1 cellular context compared by ENCODE assay signal in genomic region chr10:46052057-46052790, GRCh38.
A peak's percentile ranks its signal among the peaks of the same experiment; 100 is the strongest.
TF ChIP-seq lines count a peak whose summit lies in the region.

No MANE protein-coding gene starts in this region.

TF ChIP-seq in HepG2, 621 proteins besides CTCF, POLR2A, EP300 and RAD21 (continued from another document and continues in another):
- TF ChIP-seq, protein P1, sequence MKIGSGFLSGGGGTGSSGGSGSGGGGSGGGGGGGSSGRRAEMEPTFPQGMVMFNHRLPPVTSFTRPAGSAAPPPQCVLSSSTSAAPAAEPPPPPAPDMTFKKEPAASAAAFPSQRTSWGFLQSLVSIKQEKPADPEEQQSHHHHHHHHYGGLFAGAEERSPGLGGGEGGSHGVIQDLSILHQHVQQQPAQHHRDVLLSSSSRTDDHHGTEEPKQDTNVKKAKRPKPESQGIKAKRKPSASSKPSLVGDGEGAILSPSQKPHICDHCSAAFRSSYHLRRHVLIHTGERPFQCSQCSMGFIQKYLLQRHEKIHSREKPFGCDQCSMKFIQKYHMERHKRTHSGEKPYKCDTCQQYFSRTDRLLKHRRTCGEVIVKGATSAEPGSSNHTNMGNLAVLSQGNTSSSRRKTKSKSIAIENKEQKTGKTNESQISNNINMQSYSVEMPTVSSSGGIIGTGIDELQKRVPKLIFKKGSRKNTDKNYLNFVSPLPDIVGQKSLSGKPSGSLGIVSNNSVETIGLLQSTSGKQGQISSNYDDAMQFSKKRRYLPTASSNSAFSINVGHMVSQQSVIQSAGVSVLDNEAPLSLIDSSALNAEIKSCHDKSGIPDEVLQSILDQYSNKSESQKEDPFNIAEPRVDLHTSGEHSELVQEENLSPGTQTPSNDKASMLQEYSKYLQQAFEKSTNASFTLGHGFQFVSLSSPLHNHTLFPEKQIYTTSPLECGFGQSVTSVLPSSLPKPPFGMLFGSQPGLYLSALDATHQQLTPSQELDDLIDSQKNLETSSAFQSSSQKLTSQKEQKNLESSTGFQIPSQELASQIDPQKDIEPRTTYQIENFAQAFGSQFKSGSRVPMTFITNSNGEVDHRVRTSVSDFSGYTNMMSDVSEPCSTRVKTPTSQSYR (CRISPR knock-in tag; IDR thresholded peaks at IDR 0.05; ENCODE audit: borderline replicate concordance): peak; percentile 58; the same call in 1 of the 2 replicates
- TF ChIP-seq ZNF672 (CRISPR knock-in tag; IDR thresholded peaks at IDR 0.05) (no peak), MATR3 (CRISPR knock-in tag; IDR thresholded peaks at IDR 0.05) (no peak), DMAP1 (CRISPR knock-in tag; IDR thresholded peaks at IDR 0.05) (no peak), RFXANK (CRISPR knock-in tag; IDR thresholded peaks at IDR 0.05) (no peak; the same call in 1 of the 2 replicates), ZNF878 (CRISPR knock-in tag; IDR thresholded peaks at IDR 0.05) (peak; percentile 71; the same call in 1 of the 2 replicates), SAFB2 (CRISPR knock-in tag; IDR thresholded peaks at IDR 0.05; ENCODE audit: borderline replicate concordance, low read depth) (no peak), ZBTB1 (CRISPR knock-in tag; IDR thresholded peaks at IDR 0.05; ENCODE audit: borderline replicate concordance) (no peak), HNF4A (CRISPR knock-in tag; IDR thresholded peaks at IDR 0.05) (peak; percentile 82), ZNF160 (CRISPR knock-in tag; IDR thresholded peaks at IDR 0.05) (peak; percentile 64; the same call in 1 of the 2 replicates), ZFY (CRISPR knock-in tag; IDR thresholded peaks at IDR 0.05) (no peak), TOE1 (CRISPR knock-in tag; IDR thresholded peaks at IDR 0.05) (no peak; the same call in 1 of the 2 replicates), MAF1 (CRISPR knock-in tag; IDR thresholded peaks at IDR 0.05; ENCODE audit: borderline replicate concordance) (no peak), KDM5B (CRISPR knock-in tag; IDR thresholded peaks at IDR 0.05; ENCODE audit: borderline replicate concordance) (no peak), ZNF362 (CRISPR knock-in tag; IDR thresholded peaks at IDR 0.05; ENCODE audit: borderline replicate concordance) (peak; percentile 93), ZNF235 (CRISPR knock-in tag; IDR thresholded peaks at IDR 0.05; ENCODE audit: borderline replicate concordance) (no peak), REL (CRISPR knock-in tag; conservative IDR thresholded peaks at IDR 0.05) (no peak), BRD4 (CRISPR knock-in tag; IDR thresholded peaks at IDR 0.05) (peak; percentile 69), AGO1 (IDR thresholded peaks at IDR 0.05; ENCODE audit: low read depth, low read length, poor library complexity, severe bottlenecking) (no peak), MED1 (CRISPR knock-in tag; IDR thresholded peaks at IDR 0.05) (peak; percentile 98), ZFP62 (CRISPR knock-in tag; IDR thresholded peaks at IDR 0.05) (no peak), FOXK1 (CRISPR knock-in tag; IDR thresholded peaks at IDR 0.05; ENCODE audit: borderline replicate concordance, low read depth) (peak; percentile 63), HINFP (CRISPR knock-in tag; IDR thresholded peaks at IDR 0.05; ENCODE audit: low read depth) (0 out of 2 replicates have a peak, but pooled peaks have one; percentile 23), ZNF674 (CRISPR knock-in tag; IDR thresholded peaks at IDR 0.05; ENCODE audit: low read depth) (no peak), ZNF335 (CRISPR knock-in tag; IDR thresholded peaks at IDR 0.05) (peak; percentile 75; the same call in 1 of the 2 replicates), ZNF577 (CRISPR knock-in tag; IDR thresholded peaks at IDR 0.05; ENCODE audit: borderline replicate concordance, low read depth) (no peak), ZNF629 (CRISPR knock-in tag; conservative IDR thresholded peaks at IDR 0.05) (no peak), ZNF749 (CRISPR knock-in tag; IDR thresholded peaks at IDR 0.05; ENCODE audit: borderline replicate concordance) (no peak), ZNF772 (CRISPR knock-in tag; IDR thresholded peaks at IDR 0.05) (peak; percentile 95), ZBTB7B (CRISPR knock-in tag; IDR thresholded peaks at IDR 0.05) (peak; percentile 85), HNRNPL (IDR thresholded peaks at IDR 0.05; ENCODE audit: low read depth, low read length) (no peak), ELF4 (CRISPR knock-in tag; IDR thresholded peaks at IDR 0.05; ENCODE audit: borderline replicate concordance) (peak; percentile 86; the same call in 1 of the 2 replicates), ZNF816 (CRISPR knock-in tag; IDR thresholded peaks at IDR 0.05; ENCODE audit: borderline replicate concordance) (no peak), RNF2 (conservative IDR thresholded peaks at IDR 0.05; ENCODE audit: low read depth) (no peak), ZC3H4 (CRISPR knock-in tag; IDR thresholded peaks at IDR 0.05; ENCODE audit: borderline replicate concordance) (no peak), ZKSCAN8 (CRISPR knock-in tag; IDR thresholded peaks at IDR 0.05; ENCODE audit: borderline replicate concordance) (peak; percentile 41; the same call in 1 of the 2 replicates), IRF2 (CRISPR knock-in tag; IDR thresholded peaks at IDR 0.05) (peak; percentile 51; the same call in 1 of the 2 replicates), CAMTA2 (CRISPR knock-in tag; IDR thresholded peaks at IDR 0.05; ENCODE audit: borderline replicate concordance) (no peak), ZNF570 (CRISPR knock-in tag; IDR thresholded peaks at IDR 0.05; ENCODE audit: borderline replicate concordance) (no peak), HHEX (CRISPR knock-in tag; IDR thresholded peaks at IDR 0.05) (peak; percentile 70)
- TF ChIP-seq, protein P2, sequence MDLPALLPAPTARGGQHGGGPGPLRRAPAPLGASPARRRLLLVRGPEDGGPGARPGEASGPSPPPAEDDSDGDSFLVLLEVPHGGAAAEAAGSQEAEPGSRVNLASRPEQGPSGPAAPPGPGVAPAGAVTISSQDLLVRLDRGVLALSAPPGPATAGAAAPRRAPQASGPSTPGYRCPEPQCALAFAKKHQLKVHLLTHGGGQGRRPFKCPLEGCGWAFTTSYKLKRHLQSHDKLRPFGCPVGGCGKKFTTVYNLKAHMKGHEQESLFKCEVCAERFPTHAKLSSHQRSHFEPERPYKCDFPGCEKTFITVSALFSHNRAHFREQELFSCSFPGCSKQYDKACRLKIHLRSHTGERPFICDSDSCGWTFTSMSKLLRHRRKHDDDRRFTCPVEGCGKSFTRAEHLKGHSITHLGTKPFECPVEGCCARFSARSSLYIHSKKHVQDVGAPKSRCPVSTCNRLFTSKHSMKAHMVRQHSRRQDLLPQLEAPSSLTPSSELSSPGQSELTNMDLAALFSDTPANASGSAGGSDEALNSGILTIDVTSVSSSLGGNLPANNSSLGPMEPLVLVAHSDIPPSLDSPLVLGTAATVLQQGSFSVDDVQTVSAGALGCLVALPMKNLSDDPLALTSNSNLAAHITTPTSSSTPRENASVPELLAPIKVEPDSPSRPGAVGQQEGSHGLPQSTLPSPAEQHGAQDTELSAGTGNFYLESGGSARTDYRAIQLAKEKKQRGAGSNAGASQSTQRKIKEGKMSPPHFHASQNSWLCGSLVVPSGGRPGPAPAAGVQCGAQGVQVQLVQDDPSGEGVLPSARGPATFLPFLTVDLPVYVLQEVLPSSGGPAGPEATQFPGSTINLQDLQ (CRISPR knock-in tag; IDR thresholded peaks at IDR 0.05): no peak
- TF ChIP-seq, protein P3, sequence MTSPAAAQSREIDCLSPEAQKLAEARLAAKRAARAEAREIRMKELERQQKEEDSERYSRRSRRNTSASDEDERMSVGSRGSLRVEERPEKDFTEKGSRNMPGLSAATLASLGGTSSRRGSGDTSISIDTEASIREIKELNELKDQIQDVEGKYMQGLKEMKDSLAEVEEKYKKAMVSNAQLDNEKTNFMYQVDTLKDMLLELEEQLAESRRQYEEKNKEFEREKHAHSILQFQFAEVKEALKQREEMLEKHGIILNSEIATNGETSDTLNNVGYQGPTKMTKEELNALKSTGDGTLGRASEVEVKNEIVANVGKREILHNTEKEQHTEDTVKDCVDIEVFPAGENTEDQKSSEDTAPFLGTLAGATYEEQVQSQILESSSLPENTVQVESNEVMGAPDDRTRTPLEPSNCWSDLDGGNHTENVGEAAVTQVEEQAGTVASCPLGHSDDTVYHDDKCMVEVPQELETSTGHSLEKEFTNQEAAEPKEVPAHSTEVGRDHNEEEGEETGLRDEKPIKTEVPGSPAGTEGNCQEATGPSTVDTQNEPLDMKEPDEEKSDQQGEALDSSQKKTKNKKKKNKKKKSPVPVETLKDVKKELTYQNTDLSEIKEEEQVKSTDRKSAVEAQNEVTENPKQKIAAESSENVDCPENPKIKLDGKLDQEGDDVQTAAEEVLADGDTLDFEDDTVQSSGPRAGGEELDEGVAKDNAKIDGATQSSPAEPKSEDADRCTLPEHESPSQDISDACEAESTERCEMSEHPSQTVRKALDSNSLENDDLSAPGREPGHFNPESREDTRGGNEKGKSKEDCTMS (CRISPR knock-in tag; conservative IDR thresholded peaks at IDR 0.05): no peak
- TF ChIP-seq, protein P4, sequence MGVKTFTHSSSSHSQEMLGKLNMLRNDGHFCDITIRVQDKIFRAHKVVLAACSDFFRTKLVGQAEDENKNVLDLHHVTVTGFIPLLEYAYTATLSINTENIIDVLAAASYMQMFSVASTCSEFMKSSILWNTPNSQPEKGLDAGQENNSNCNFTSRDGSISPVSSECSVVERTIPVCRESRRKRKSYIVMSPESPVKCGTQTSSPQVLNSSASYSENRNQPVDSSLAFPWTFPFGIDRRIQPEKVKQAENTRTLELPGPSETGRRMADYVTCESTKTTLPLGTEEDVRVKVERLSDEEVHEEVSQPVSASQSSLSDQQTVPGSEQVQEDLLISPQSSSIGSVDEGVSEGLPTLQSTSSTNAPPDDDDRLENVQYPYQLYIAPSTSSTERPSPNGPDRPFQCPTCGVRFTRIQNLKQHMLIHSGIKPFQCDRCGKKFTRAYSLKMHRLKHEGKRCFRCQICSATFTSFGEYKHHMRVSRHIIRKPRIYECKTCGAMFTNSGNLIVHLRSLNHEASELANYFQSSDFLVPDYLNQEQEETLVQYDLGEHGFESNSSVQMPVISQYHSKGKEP (CRISPR knock-in tag; IDR thresholded peaks at IDR 0.05): no peak; the same call in 1 of the 2 replicates
- TF ChIP-seq, protein P5, sequence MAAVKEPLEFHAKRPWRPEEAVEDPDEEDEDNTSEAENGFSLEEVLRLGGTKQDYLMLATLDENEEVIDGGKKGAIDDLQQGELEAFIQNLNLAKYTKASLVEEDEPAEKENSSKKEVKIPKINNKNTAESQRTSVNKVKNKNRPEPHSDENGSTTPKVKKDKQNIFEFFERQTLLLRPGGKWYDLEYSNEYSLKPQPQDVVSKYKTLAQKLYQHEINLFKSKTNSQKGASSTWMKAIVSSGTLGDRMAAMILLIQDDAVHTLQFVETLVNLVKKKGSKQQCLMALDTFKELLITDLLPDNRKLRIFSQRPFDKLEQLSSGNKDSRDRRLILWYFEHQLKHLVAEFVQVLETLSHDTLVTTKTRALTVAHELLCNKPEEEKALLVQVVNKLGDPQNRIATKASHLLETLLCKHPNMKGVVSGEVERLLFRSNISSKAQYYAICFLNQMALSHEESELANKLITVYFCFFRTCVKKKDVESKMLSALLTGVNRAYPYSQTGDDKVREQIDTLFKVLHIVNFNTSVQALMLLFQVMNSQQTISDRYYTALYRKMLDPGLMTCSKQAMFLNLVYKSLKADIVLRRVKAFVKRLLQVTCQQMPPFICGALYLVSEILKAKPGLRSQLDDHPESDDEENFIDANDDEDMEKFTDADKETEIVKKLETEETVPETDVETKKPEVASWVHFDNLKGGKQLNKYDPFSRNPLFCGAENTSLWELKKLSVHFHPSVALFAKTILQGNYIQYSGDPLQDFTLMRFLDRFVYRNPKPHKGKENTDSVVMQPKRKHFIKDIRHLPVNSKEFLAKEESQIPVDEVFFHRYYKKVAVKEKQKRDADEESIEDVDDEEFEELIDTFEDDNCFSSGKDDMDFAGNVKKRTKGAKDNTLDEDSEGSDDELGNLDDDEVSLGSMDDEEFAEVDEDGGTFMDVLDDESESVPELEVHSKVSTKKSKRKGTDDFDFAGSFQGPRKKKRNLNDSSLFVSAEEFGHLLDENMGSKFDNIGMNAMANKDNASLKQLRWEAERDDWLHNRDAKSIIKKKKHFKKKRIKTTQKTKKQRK (IDR thresholded peaks at IDR 0.05; ENCODE audit: low read length): no peak
- TF ChIP-seq, protein P6, sequence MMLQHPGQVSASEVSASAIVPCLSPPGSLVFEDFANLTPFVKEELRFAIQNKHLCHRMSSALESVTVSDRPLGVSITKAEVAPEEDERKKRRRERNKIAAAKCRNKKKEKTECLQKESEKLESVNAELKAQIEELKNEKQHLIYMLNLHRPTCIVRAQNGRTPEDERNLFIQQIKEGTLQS (CRISPR knock-in tag; IDR thresholded peaks at IDR 0.05): no peak; the same call in 1 of the 2 replicates
- TF ChIP-seq, protein P7, sequence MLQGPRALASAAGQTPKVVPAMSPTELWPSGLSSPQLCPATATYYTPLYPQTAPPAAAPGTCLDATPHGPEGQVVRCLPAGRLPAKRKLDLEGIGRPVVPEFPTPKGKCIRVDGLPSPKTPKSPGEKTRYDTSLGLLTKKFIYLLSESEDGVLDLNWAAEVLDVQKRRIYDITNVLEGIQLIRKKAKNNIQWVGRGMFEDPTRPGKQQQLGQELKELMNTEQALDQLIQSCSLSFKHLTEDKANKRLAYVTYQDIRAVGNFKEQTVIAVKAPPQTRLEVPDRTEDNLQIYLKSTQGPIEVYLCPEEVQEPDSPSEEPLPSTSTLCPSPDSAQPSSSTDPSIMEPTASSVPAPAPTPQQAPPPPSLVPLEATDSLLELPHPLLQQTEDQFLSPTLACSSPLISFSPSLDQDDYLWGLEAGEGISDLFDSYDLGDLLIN (CRISPR knock-in tag; IDR thresholded peaks at IDR 0.05; ENCODE audit: borderline replicate concordance): no peak
- TF ChIP-seq, protein P8, sequence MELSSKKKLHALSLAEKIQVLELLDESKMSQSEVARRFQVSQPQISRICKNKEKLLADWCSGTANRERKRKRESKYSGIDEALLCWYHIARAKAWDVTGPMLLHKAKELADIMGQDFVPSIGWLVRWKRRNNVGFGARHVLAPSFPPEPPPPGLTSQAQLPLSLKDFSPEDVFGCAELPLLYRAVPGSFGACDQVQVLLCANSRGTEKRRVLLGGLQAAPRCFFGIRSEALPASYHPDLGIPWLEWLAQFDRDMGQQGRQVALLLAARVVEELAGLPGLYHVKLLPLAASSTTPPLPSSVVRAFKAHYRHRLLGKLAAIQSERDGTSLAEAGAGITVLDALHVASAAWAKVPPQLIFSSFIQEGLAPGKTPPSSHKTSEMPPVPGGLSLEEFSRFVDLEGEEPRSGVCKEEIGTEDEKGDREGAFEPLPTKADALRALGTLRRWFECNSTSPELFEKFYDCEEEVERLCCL (CRISPR knock-in tag; IDR thresholded peaks at IDR 0.05; ENCODE audit: borderline replicate concordance): no peak
